1 cellular context compared by ENCODE assay signal in genomic region chr6:27144740-27145079, GRCh38.
TF ChIP-seq lines count a peak whose summit lies in the region.

No MANE protein-coding gene starts in this region.

TF ChIP-seq in K562, 482 proteins besides CTCF, POLR2A, EP300 and RAD21 (continued from another document and continues in another):
- TF ChIP-seq ZBTB5 (IDR thresholded peaks at IDR 0.05) = no peak
- no peak for TF ChIP-seq POLR2B (IDR thresholded peaks at IDR 0.05; ENCODE audit: low read depth, partially characterized antibody)
- TF ChIP-seq ZNF280A (IDR thresholded peaks at IDR 0.05; ENCODE audit: low read depth, partially characterized antibody) = no peak
- no peak for TF ChIP-seq ZNF592 (IDR thresholded peaks at IDR 0.05)
- TF ChIP-seq POU5F1 (IDR thresholded peaks at IDR 0.05; ENCODE audit: borderline replicate concordance, low read depth, low read length, partially characterized antibody) = no peak
- TF ChIP-seq DPF2 (IDR thresholded peaks at IDR 0.05) = no peak; the same call in 1 of the 2 replicates
- TF ChIP-seq KAT2B (IDR thresholded peaks at IDR 0.05; ENCODE audit: low read depth, low read length) = no peak
- TF ChIP-seq WHSC1 (IDR thresholded peaks at IDR 0.05; ENCODE audit: low read length) = no peak
- TF ChIP-seq, protein P1, sequence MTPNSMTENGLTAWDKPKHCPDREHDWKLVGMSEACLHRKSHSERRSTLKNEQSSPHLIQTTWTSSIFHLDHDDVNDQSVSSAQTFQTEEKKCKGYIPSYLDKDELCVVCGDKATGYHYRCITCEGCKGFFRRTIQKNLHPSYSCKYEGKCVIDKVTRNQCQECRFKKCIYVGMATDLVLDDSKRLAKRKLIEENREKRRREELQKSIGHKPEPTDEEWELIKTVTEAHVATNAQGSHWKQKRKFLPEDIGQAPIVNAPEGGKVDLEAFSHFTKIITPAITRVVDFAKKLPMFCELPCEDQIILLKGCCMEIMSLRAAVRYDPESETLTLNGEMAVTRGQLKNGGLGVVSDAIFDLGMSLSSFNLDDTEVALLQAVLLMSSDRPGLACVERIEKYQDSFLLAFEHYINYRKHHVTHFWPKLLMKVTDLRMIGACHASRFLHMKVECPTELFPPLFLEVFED (CRISPR knock-in tag; conservative IDR thresholded peaks at IDR 0.05) = 0 out of 2 replicates have a peak, but pooled peaks have one; percentile 8
- no peak for TF ChIP-seq NEUROD1 (IDR thresholded peaks at IDR 0.05; ENCODE audit: borderline replicate concordance, low read depth, low read length, partially characterized antibody)
- TF ChIP-seq ZFP1 (CRISPR knock-in tag; IDR thresholded peaks at IDR 0.05) = no peak
- TF ChIP-seq NR4A1 (CRISPR knock-in tag; IDR thresholded peaks at IDR 0.05) = no peak
- TF ChIP-seq NR4A1 (tag; IDR thresholded peaks at IDR 0.05) = no peak
- TF ChIP-seq ZBED1 (IDR thresholded peaks at IDR 0.05) = peak; percentile 46; the same call in 1 of the 2 replicates
- no peak for TF ChIP-seq U2AF2 (optimal IDR thresholded peaks at IDR 0.05; ENCODE audit: low read depth, low read length)
- no peak for TF ChIP-seq RUNX1 (IDR thresholded peaks at IDR 0.05; ENCODE audit: low read depth)
- TF ChIP-seq, protein P2, sequence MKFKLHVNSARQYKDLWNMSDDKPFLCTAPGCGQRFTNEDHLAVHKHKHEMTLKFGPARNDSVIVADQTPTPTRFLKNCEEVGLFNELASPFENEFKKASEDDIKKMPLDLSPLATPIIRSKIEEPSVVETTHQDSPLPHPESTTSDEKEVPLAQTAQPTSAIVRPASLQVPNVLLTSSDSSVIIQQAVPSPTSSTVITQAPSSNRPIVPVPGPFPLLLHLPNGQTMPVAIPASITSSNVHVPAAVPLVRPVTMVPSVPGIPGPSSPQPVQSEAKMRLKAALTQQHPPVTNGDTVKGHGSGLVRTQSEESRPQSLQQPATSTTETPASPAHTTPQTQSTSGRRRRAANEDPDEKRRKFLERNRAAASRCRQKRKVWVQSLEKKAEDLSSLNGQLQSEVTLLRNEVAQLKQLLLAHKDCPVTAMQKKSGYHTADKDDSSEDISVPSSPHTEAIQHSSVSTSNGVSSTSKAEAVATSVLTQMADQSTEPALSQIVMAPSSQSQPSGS (CRISPR knock-in tag; IDR thresholded peaks at IDR 0.05) = no peak
- TF ChIP-seq SMARCB1 (IDR thresholded peaks at IDR 0.05; ENCODE audit: insufficient read length, low read depth) = no peak
- no peak for TF ChIP-seq ARID3B (CRISPR knock-in tag; IDR thresholded peaks at IDR 0.05; ENCODE audit: borderline replicate concordance)
- TF ChIP-seq, protein P3, sequence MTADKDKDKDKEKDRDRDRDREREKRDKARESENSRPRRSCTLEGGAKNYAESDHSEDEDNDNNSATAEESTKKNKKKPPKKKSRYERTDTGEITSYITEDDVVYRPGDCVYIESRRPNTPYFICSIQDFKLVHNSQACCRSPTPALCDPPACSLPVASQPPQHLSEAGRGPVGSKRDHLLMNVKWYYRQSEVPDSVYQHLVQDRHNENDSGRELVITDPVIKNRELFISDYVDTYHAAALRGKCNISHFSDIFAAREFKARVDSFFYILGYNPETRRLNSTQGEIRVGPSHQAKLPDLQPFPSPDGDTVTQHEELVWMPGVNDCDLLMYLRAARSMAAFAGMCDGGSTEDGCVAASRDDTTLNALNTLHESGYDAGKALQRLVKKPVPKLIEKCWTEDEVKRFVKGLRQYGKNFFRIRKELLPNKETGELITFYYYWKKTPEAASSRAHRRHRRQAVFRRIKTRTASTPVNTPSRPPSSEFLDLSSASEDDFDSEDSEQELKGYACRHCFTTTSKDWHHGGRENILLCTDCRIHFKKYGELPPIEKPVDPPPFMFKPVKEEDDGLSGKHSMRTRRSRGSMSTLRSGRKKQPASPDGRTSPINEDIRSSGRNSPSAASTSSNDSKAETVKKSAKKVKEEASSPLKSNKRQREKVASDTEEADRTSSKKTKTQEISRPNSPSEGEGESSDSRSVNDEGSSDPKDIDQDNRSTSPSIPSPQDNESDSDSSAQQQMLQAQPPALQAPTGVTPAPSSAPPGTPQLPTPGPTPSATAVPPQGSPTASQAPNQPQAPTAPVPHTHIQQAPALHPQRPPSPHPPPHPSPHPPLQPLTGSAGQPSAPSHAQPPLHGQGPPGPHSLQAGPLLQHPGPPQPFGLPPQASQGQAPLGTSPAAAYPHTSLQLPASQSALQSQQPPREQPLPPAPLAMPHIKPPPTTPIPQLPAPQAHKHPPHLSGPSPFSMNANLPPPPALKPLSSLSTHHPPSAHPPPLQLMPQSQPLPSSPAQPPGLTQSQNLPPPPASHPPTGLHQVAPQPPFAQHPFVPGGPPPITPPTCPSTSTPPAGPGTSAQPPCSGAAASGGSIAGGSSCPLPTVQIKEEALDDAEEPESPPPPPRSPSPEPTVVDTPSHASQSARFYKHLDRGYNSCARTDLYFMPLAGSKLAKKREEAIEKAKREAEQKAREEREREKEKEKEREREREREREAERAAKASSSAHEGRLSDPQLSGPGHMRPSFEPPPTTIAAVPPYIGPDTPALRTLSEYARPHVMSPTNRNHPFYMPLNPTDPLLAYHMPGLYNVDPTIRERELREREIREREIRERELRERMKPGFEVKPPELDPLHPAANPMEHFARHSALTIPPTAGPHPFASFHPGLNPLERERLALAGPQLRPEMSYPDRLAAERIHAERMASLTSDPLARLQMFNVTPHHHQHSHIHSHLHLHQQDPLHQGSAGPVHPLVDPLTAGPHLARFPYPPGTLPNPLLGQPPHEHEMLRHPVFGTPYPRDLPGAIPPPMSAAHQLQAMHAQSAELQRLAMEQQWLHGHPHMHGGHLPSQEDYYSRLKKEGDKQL (CRISPR knock-in tag; IDR thresholded peaks at IDR 0.05; ENCODE audit: borderline replicate concordance) = no peak
- TF ChIP-seq GATAD2B (IDR thresholded peaks at IDR 0.05; ENCODE audit: borderline replicate concordance) = 0 out of 2 replicates have a peak, but pooled peaks have one; percentile 17
- 0 out of 2 replicates have a peak, but pooled peaks have one; percentile 19 for TF ChIP-seq ZNF444 (CRISPR knock-in tag; IDR thresholded peaks at IDR 0.05)
- TF ChIP-seq PHF20 (IDR thresholded peaks at IDR 0.05; ENCODE audit: partially characterized antibody) = no peak
- no peak for TF ChIP-seq NELFE (IDR thresholded peaks at IDR 0.05; ENCODE audit: insufficient read depth, insufficient read length)
- TF ChIP-seq MXD1 (CRISPR knock-in tag; IDR thresholded peaks at IDR 0.05; ENCODE audit: borderline replicate concordance, poor library complexity, severe bottlenecking) = no peak
- no peak for TF ChIP-seq TCF3 (CRISPR knock-in tag; IDR thresholded peaks at IDR 0.05)
- no peak for TF ChIP-seq RFX5 (IDR thresholded peaks at IDR 0.05; ENCODE audit: low read depth, low read length)
- TF ChIP-seq E4F1 (CRISPR knock-in tag; IDR thresholded peaks at IDR 0.05; ENCODE audit: borderline replicate concordance) = no peak
- TF ChIP-seq FOXM1 (IDR thresholded peaks at IDR 0.05; ENCODE audit: low read depth) = no peak
- no peak for TF ChIP-seq FOXM1 (CRISPR knock-in tag; IDR thresholded peaks at IDR 0.05; ENCODE audit: low read depth)
- no peak for TF ChIP-seq SMARCE1 (IDR thresholded peaks at IDR 0.05)
- TF ChIP-seq MLX (CRISPR knock-in tag; conservative IDR thresholded peaks at IDR 0.05) = no peak
- TF ChIP-seq SUPT5H (IDR thresholded peaks at IDR 0.05) = no peak
